In genomic region chr9:137160054-137160425, GRCh38 we compare ENCODE assay signal across 23 cellular contexts. TPM values are rescaled to one million over a fixed set of nuclear protein-coding genes. Genes with fewer than 3 reads are reported as not detected.
"Had no signal": no experiment of that assay in that cellular context is flagged by ENCODE, and none has a peak within 500 bp of the region (broad histone marks: within the 10 kb centered on the region; RNA-seq: fewer than 3 reads in every experiment).

No MANE protein-coding gene starts in this region.

- H3K27ac ChIP-seq: SJSA1, SK-N-MC had no signal

- ATAC-seq: K562 had no signal

- H3K4me3 ChIP-seq: K562, MG63, SJSA1, SK-N-MC had no signal

- H3K9me3 Mint-ChIP-seq: IgD-negative memory B cell had no signal

- H3K36me3 ChIP-seq: MG63, SJSA1 had no signal

- H3K9me3 ChIP-seq: MG63, SJSA1 had no signal

- DNase-seq: MG63, NCI-H1092, NCI-H1105 treated with DMSO at 0.1 percent for 48 hours, NCI-H1417 treated with DMSO at 0.1 percent for 48 hours, NCI-H146, NCI-H1694 treated with DMSO at 0.1 percent for 48 hours, NCI-H2029, NCI-H2081 treated with DMSO at 0.1 percent for 48 hours, NCI-H2171, NCI-H226, NCI-H446, NCI-H510A, NCI-H524 treated with DMSO at 0.1 percent for 48 hours, NCI-H69, NCI-H774, Right ventricle myocardium superior, SIG-M5 had no signal

RNA-seq across cellular contexts. Expression of gene LRRC26, which starts 9.8 kb away (rescaled TPM):
- total RNA-seq: HT1080, K562, LHCN-M2, Right ventricle myocardium superior, SJSA1 had no signal
- polyA plus RNA-seq: IgD-negative memory B cell, K562 had no signal

RNA-seq across cellular contexts. Expression of gene TMEM210, which starts 11.8 kb away (rescaled TPM):
- total RNA-seq: HT1080, K562, LHCN-M2, Right ventricle myocardium superior, SJSA1 had no signal
- polyA plus RNA-seq: IgD-negative memory B cell, K562 had no signal

RNA-seq across cellular contexts. Expression of gene GRIN1, which starts 21.1 kb away (rescaled TPM):
- total RNA-seq: HT1080, Right ventricle myocardium superior, SJSA1 had no signal
- polyA plus RNA-seq: IgD-negative memory B cell had no signal
